ENCODE assay signal across 27 cellular contexts in the genomic region with DNA sequence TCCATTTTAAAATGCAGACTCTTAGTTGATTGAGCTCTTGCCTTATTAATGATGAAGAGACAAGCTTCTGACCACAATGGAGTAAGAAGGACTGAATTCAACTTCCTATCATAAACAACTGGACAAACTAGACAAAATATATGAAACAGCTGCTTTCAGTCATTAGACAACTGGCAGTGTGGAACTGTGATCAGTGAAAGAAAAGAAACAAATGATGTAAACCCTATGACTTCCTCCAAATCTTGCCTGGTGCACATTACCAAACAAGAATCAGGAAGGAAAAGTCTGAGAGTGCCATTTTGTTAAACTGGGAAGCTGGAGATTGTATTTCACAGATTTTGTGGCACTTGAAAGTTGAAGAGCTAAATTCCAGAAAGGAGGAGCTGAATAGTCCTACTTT.
"Had no signal": no experiment of that assay in that cellular context is flagged by ENCODE, and none has a peak within 500 bp of the region (broad histone marks: within the 10 kb centered on the region; RNA-seq: fewer than 3 reads in every experiment).

No MANE protein-coding gene starts in this region.

- H3K27ac Mint-ChIP-seq: natural killer cell; stimulated activated effector memory CD8-positive, alpha-beta T cell treated with anti-CD3 and anti-CD28 coated beads, Interleukin-12 subunit alpha, Interleukin-12 subunit beta, amount 100 ng/mL, for 72 hours; stimulated activated naive B cell treated with anti-CD40 and anti-IgM and Interleukin-4, amounts not matched to agents 10 μg/mL and 1 μg/mL and 100 μg/mL, for 72 hours; stimulated activated naive CD8-positive, alpha-beta T cell treated with anti-CD3 and anti-CD28 coated beads, Interleukin-15, Interleukin-2, amounts not matched to agents 100 ng/mL and 50 ng/mL, for 24 hours had no signal

- DNase-seq: natural killer cell; nucleus accumbens; pancreas; retina; right cardiac atrium; right lobe of liver; sigmoid colon; small intestine; stimulated activated CD4-positive, alpha-beta T cell treated with anti-CD3 and anti-CD28 coated beads, Interleukin-15, amount 100 ng/mL, for 24 hours; stimulated activated CD4-positive, alpha-beta T cell treated with anti-CD3 and anti-CD28 coated beads, Interleukin-2, amount 100 ng/mL, for 24 hours; stimulated activated CD4-positive, alpha-beta T cell treated with anti-CD3 and anti-CD28 coated beads, Interleukin-2, amount 100 ng/mL, for 48 hours; stimulated activated CD4-positive, alpha-beta T cell treated with anti-CD3 and anti-CD28 coated beads, Interleukin-4, amount 100 ng/mL, for 24 hours; stimulated activated naive B cell treated with anti-CD40 and anti-IgM and Interleukin-4, amounts not matched to agents 10 μg/mL and 1 μg/mL and 100 μg/mL, for 72 hours; stimulated activated naive CD4-positive, alpha-beta T cell treated with Interleukin-2 at 50 U/mL for 16 hours; stomach; thyroid gland; trophoblast cell; upper lobe of left lung had no signal

- H3K9me3 Mint-ChIP-seq: natural killer cell; stimulated activated naive CD8-positive, alpha-beta T cell treated with anti-CD3 and anti-CD28 coated beads, Interleukin-15, Interleukin-2, amounts not matched to agents 100 ng/mL and 50 ng/mL, for 24 hours had no signal

- H3K27me3 ChIP-seq: neutrophil, pancreas, right lobe of liver, sigmoid colon, stomach, thyroid gland, tibial nerve, upper lobe of left lung, vagina had no signal

- H3K4me3 ChIP-seq: pancreas, prostate gland, right lobe of liver, sigmoid colon, stomach, thoracic aorta, thyroid gland, tibial nerve, upper lobe of left lung, vagina had no signal

- H3K4me3 Mint-ChIP-seq: natural killer cell; nephron; neural crest cell; stimulated activated effector memory CD8-positive, alpha-beta T cell treated with anti-CD3 and anti-CD28 coated beads, Interleukin-12 subunit alpha, Interleukin-12 subunit beta, amount 100 ng/mL, for 72 hours; stimulated activated naive B cell treated with anti-CD40 and anti-IgM and Interleukin-4, amounts not matched to agents 10 μg/mL and 1 μg/mL and 100 μg/mL, for 72 hours; stimulated activated naive CD8-positive, alpha-beta T cell treated with anti-CD3 and anti-CD28 coated beads, Interleukin-15, Interleukin-2, amounts not matched to agents 100 ng/mL and 50 ng/mL, for 24 hours had no signal

- H3K27ac ChIP-seq: neutrophil, pancreas, prostate gland, right lobe of liver, sigmoid colon, stomach, thoracic aorta, thyroid gland, tibial nerve, upper lobe of left lung, vagina had no signal

- H3K4me1 ChIP-seq: pancreas, prostate gland, right lobe of liver, sigmoid colon, stomach, thyroid gland, tibial nerve, upper lobe of left lung, vagina had no signal

- H3K27me3 Mint-ChIP-seq: stimulated activated naive B cell treated with anti-CD40 and anti-IgM and Interleukin-4, amounts not matched to agents 10 μg/mL and 1 μg/mL and 100 μg/mL, for 72 hours; stimulated activated naive CD8-positive, alpha-beta T cell treated with anti-CD3 and anti-CD28 coated beads, Interleukin-15, Interleukin-2, amounts not matched to agents 100 ng/mL and 50 ng/mL, for 24 hours had no signal

- H3K36me3 Mint-ChIP-seq: natural killer cell; stimulated activated effector memory CD8-positive, alpha-beta T cell treated with anti-CD3 and anti-CD28 coated beads, Interleukin-12 subunit alpha, Interleukin-12 subunit beta, amount 100 ng/mL, for 72 hours; stimulated activated naive B cell treated with anti-CD40 and anti-IgM and Interleukin-4, amounts not matched to agents 10 μg/mL and 1 μg/mL and 100 μg/mL, for 72 hours had no signal

- ATAC-seq: natural killer cell; pancreas; right lobe of liver; stimulated activated effector memory CD8-positive, alpha-beta T cell treated with anti-CD3 and anti-CD28 coated beads, Interleukin-12 subunit alpha, Interleukin-12 subunit beta, amount 100 ng/mL, for 72 hours; stimulated activated naive B cell treated with anti-CD40 and anti-IgM and Interleukin-4, amounts not matched to agents 10 μg/mL and 1 μg/mL and 100 μg/mL, for 72 hours had no signal

- H3K36me3 ChIP-seq: neutrophil, pancreas, prostate gland, right lobe of liver, sigmoid colon, stomach, thoracic aorta, thyroid gland, tibial nerve, upper lobe of left lung, vagina had no signal

- H3K9me3 ChIP-seq: neutrophil, pancreas, prostate gland, thoracic aorta, thyroid gland, vagina had no signal

- H3K4me1 Mint-ChIP-seq: natural killer cell; neural crest cell; stimulated activated effector memory CD8-positive, alpha-beta T cell treated with anti-CD3 and anti-CD28 coated beads, Interleukin-12 subunit alpha, Interleukin-12 subunit beta, amount 100 ng/mL, for 72 hours; stimulated activated naive B cell treated with anti-CD40 and anti-IgM and Interleukin-4, amounts not matched to agents 10 μg/mL and 1 μg/mL and 100 μg/mL, for 72 hours had no signal
